28 cellular contexts compared by ENCODE assay signal in the genomic region with DNA sequence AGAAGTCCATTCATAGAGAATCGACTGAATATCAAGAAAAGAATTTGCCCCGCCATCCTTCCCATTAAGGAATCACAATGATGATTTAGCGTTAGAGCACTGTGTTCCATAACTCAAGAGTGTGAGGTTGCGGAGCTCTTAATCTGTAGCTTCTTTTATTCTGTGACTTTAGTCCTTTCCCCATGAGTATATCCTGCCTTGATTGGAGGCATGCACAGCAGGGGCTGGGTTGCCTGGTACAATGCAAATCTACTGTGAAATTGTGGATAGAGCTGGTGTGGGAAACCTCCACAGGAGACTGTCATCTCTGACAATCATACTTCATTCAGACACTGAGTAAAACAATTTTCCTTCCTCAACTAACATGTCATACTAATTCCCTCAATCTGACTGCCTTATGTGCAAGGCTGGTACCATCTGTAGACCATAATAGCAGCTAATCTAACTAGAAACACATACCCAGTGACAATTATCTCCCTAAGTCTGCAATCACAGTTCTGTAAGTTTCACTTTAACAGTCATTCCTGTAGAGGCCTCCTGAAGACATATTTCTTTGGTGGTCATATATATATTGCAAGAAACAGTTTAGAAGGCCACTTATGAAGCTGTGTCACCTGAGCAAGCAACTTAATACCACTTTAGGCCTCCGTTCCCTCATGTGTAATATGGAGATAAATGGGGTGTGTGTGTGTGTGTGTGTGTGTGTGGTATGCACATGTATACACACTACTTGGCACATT.
"Had no signal": no experiment of that assay in that cellular context is flagged by ENCODE, and none has a peak within 500 bp of the region (broad histone marks: within the 10 kb centered on the region; RNA-seq: fewer than 3 reads in every experiment).

No MANE protein-coding gene starts in this region.

- H3K4me3 ChIP-seq: adrenal gland, body of pancreas, esophagus squamous epithelium, gastroesophageal sphincter, heart right ventricle had no signal

- H3K27ac ChIP-seq: adrenal gland, body of pancreas, epithelial cell of prostate, esophagus squamous epithelium, gastroesophageal sphincter, heart right ventricle had no signal

- H3K36me3 ChIP-seq: adrenal gland, esophagus squamous epithelium, gastroesophageal sphincter, heart right ventricle had no signal

- H3K27me3 ChIP-seq: adrenal gland, body of pancreas had no signal

- ATAC-seq: activated CD4-positive, alpha-beta T cell treated with anti-CD3 and anti-CD28 coated beads for 36 hours; activated CD8-positive, alpha-beta memory T cell treated with anti-CD3 and anti-CD28 coated beads, Interleukin-2, amount 10 ng/mL, durations not matched to agents 7 days and 5 days; activated CD8-positive, alpha-beta T cell treated with anti-CD3 and anti-CD28 coated beads, Interleukin-2, amount 10 ng/mL, durations not matched to agents 7 days and 5 days; activated naive CD8-positive, alpha-beta T cell treated with anti-CD3 and anti-CD28 coated beads, Interleukin-2, amount 50 U/mL, for 24 hours; body of pancreas; effector memory CD8-positive, alpha-beta T cell; gastroesophageal sphincter; heart right ventricle had no signal

- H3K9me3 ChIP-seq: adrenal gland, body of pancreas, esophagus squamous epithelium, gastroesophageal sphincter, heart right ventricle had no signal

- DNase-seq: activated CD4-positive, alpha-beta memory T cell treated with anti-CD3 and anti-CD28 coated beads for 36 hours; activated CD4-positive, alpha-beta T cell treated with anti-CD3 and anti-CD28 coated beads for 36 hours; activated CD4-positive, alpha-beta T cell treated with anti-CD3 and anti-CD28 coated beads, Interleukin-2, amount 10 ng/mL, durations not matched to agents 24 days and 14 days; activated CD4-positive, CD25-positive, alpha-beta regulatory T cell; activated CD4-positive, CD25-positive, alpha-beta regulatory T cell treated with anti-CD3 and anti-CD28 coated beads, Interleukin-2, amount 50 U/mL, for 72 hours; activated CD8-positive, alpha-beta memory T cell treated with anti-CD3 and anti-CD28 coated beads, Interleukin-2, amount 10 ng/mL, durations not matched to agents 7 days and 5 days; activated CD8-positive, alpha-beta memory T cell treated with anti-CD3 and anti-CD28 coated beads, Interleukin-2, amount 50 U/mL, for 4 hours; activated CD8-positive, alpha-beta T cell treated with anti-CD3 and anti-CD28 coated beads, Interleukin-2, amount 10 ng/mL, durations not matched to agents 7 days and 5 days; activated effector memory CD4-positive, alpha-beta T cell treated with anti-CD3 and anti-CD28 coated beads, Interleukin-2, amount 50 U/mL, for 16 hours; activated naive CD4-positive, alpha-beta T cell treated with anti-CD3 and anti-CD28 coated beads for 36 hours; activated naive CD8-positive, alpha-beta T cell treated with anti-CD3 and anti-CD28 coated beads for 36 hours; activated naive CD8-positive, alpha-beta T cell treated with anti-CD3 and anti-CD28 coated beads, Interleukin-2, amount 50 U/mL, for 24 hours; activated T-cell treated with anti-CD3 and anti-CD28 coated beads, Interleukin-2, amount 50 U/mL, for 1 hour; activated T-cell treated with anti-CD3 and anti-CD28 coated beads, Interleukin-2, amount 50 U/mL, for 48 hours; adrenal gland; amygdala; aorta; body of pancreas; caudate nucleus; cortex of kidney; dermis blood vessel endothelial cell; effector CD4-positive, alpha-beta T cell; effector memory CD8-positive, alpha-beta T cell; esophagus squamous epithelium; foreskin melanocyte; heart right ventricle had no signal
